Comparison of ENCODE assay signal across 13 cellular contexts in genomic region chr1:160124709-160125478, GRCh38. TPM values are rescaled to one million over a fixed set of nuclear protein-coding genes. Genes with fewer than 3 reads are reported as not detected.
DNase-seq lines count a peak whose midpoint lies in the region; ATAC-seq and TF ChIP-seq lines count a peak whose summit lies in the region.
"Had no signal": no experiment of that assay in that cellular context is flagged by ENCODE, and none has a peak within 500 bp of the region (broad histone marks: within the 10 kb centered on the region; RNA-seq: fewer than 3 reads in every experiment).

No MANE protein-coding gene starts in this region.

- H3K27ac Mint-ChIP-seq in naive thymus-derived CD8-positive, alpha-beta T cell, result no peak overlapping the region

- POLR2A ChIA-PET in naive thymus-derived CD8-positive, alpha-beta T cell (lab: Charles Lee), result no interaction called here

- no peaks in the 10 kb centered on the region for H3F3A ChIP-seq in MM.1S (ENCODE audit: insufficient read depth, low read length)

- no peaks in the 10 kb centered on the region for H3K9me3 Mint-ChIP-seq in naive thymus-derived CD8-positive, alpha-beta T cell
- H3K9me3 Mint-ChIP-seq: naive B cell had no signal

- no peaks in the 10 kb centered on the region for H3K9me2 ChIP-seq in MM.1S (replicated peaks; ENCODE audit: insufficient read depth, low read length)

- H3K4me3 ChIP-seq in MM.1S (ENCODE audit: low read length) (no peak overlapping the region), choroid plexus epithelial cell (ENCODE audit: low read depth, low read length) (no peak overlapping the region), lower lobe of right lung (no peak overlapping the region)
- H3K4me3 ChIP-seq: breast epithelium had no signal

- H2AFZ ChIP-seq in MM.1S (ENCODE audit: low read length), result no peak overlapping the region

- H3K9ac ChIP-seq in MM.1S (ENCODE audit: low read length), result no peak overlapping the region

- peaks cover 0 to 4% (median 0%) of the 10 kb centered on the region in 5 donors for H3K27me3 Mint-ChIP-seq in naive thymus-derived CD8-positive, alpha-beta T cell

- H3K27ac ChIP-seq in MM.1S (ENCODE audit: low read length), result no peak overlapping the region
- no peak overlapping the region for H3K27ac ChIP-seq in lower lobe of right lung
- H3K27ac ChIP-seq: breast epithelium had no signal

- H3K4me2 ChIP-seq in MM.1S (ENCODE audit: low read depth, low read length), result no peak overlapping the region

- H4K20me1 ChIP-seq in MM.1S (ENCODE audit: insufficient read depth, low read length), result no peaks in the 10 kb centered on the region

- TF ChIP-seq CTCF in MM.1S (IDR thresholded peaks at IDR 0.05; ENCODE audit: low read length) (0 out of 2 replicates have a peak, but pooled peaks have one; percentile 2), choroid plexus epithelial cell (conservative IDR thresholded peaks at IDR 0.05; ENCODE audit: low read depth, low read length) (peak; percentile 47), lower lobe of right lung (IDR thresholded peaks at IDR 0.05) (no peak), GM10266 (IDR thresholded peaks at IDR 0.05; ENCODE audit: control insufficient read depth, insufficient read depth, low read depth, missing control alignments) (no peak)

- no peaks in the 10 kb centered on the region for H3K79me2 ChIP-seq in MM.1S (ENCODE audit: low read length)

- ATAC-seq in lower lobe of right lung, result peak; percentile 71 to 74
- no peak for ATAC-seq in GM18502 (IDR thresholded peaks at IDR 0.05; ENCODE audit: poor library complexity, unreplicated experiment)
- no peak for ATAC-seq in naive thymus-derived CD8-positive, alpha-beta T cell
- no peak for ATAC-seq in GM21515 (IDR thresholded peaks at IDR 0.05; ENCODE audit: unreplicated experiment)

- no peaks in the 10 kb centered on the region for H3K36me3 ChIP-seq in MM.1S (replicated peaks; ENCODE audit: insufficient read depth, low read length)
- no peaks in the 10 kb centered on the region for H3K36me3 ChIP-seq in lower lobe of right lung
- H3K36me3 ChIP-seq: breast epithelium had no signal

- no peaks in the 10 kb centered on the region for H3K9me3 ChIP-seq in MM.1S (replicated peaks; ENCODE audit: insufficient read depth, low read length)
- no peaks in the 10 kb centered on the region for H3K9me3 ChIP-seq in lower lobe of right lung
- H3K9me3 ChIP-seq: breast epithelium had no signal

- intact Hi-C loops in lower lobe of right lung (cut with DNase I), result no loop called here

- no peak overlapping the region for H3K4me3 Mint-ChIP-seq in naive thymus-derived CD8-positive, alpha-beta T cell

- no peaks in the 10 kb centered on the region for H3K4me1 Mint-ChIP-seq in naive thymus-derived CD8-positive, alpha-beta T cell
- H3K4me1 Mint-ChIP-seq: naive B cell had no signal

- H3K27me3 ChIP-seq in MM.1S (replicated peaks; ENCODE audit: insufficient read depth, low read length), result no peaks in the 10 kb centered on the region
- H3K27me3 ChIP-seq in lower lobe of right lung (ENCODE audit: low read depth), result no peaks in the 10 kb centered on the region
- H3K27me3 ChIP-seq: breast epithelium had no signal

- H3K4me1 ChIP-seq in MM.1S (ENCODE audit: low read length) (no peaks in the 10 kb centered on the region), lower lobe of right lung (peaks cover 5% of the 10 kb centered on the region)
- H3K4me1 ChIP-seq: breast epithelium had no signal

- peak; percentile 83 for DNase-seq in AG08396 (ENCODE audit: low spot score)
- no peak for DNase-seq in MM.1S
- peak; percentile 94 for DNase-seq in choroid plexus epithelial cell (ENCODE audit: low read depth)
- DNase-seq in lower lobe of right lung, result no peak
- DNase-seq in GM10266 (ENCODE audit: extremely low spot score), result no peak
- DNase-seq in naive thymus-derived CD8-positive, alpha-beta T cell, result no peak
- DNase-seq: COR-L47, naive B cell, NCI-H1048, T-helper 9 cell had no signal

- no peaks in the 10 kb centered on the region for H3K36me3 Mint-ChIP-seq in naive thymus-derived CD8-positive, alpha-beta T cell
- H3K36me3 Mint-ChIP-seq: naive B cell had no signal

RNA-seq across cellular contexts. Expression of gene ATP1A2, which starts 9.3 kb away (rescaled TPM):
- total RNA-seq in lower lobe of right lung, result 4.5 TPM
- total RNA-seq in naive thymus-derived CD8-positive, alpha-beta T cell, result not detected
- not detected for polyA plus RNA-seq in naive thymus-derived CD8-positive, alpha-beta T cell

RNA-seq across cellular contexts. Expression of gene IGSF8, which starts 26.5 kb away (rescaled TPM):
- 35.9 TPM for total RNA-seq in lower lobe of right lung
- total RNA-seq in naive thymus-derived CD8-positive, alpha-beta T cell, result 10 to 100 TPM; 67.9 to 71.5 TPM
- polyA plus RNA-seq in naive thymus-derived CD8-positive, alpha-beta T cell, result 10 to 100 TPM; 40.2 to 74.5 (median 56.9) TPM

RNA-seq across cellular contexts. Expression of gene ATP1A4, which starts 26.5 kb away (rescaled TPM):
- total RNA-seq in lower lobe of right lung, result 1.1 TPM
- total RNA-seq in naive thymus-derived CD8-positive, alpha-beta T cell, result not detected
- not detected for polyA plus RNA-seq in naive thymus-derived CD8-positive, alpha-beta T cell

RNA-seq across cellular contexts. Expression of gene KCNJ9, which starts 43.6 kb away (rescaled TPM):
- not detected for total RNA-seq in lower lobe of right lung
- total RNA-seq in naive thymus-derived CD8-positive, alpha-beta T cell, result not detected
- polyA plus RNA-seq in naive thymus-derived CD8-positive, alpha-beta T cell, result under 1 TPM; 0.03 to 0.20 (median 0.10) TPM
- total RNA-seq: breast epithelium had no signal

RNA-seq across cellular contexts. Expression of gene KCNJ10, which starts 54.9 kb away (rescaled TPM):
- 0.15 TPM for total RNA-seq in lower lobe of right lung
- not detected for total RNA-seq in naive thymus-derived CD8-positive, alpha-beta T cell
- polyA plus RNA-seq in naive thymus-derived CD8-positive, alpha-beta T cell, result under 1 TPM in 1 of 3 donors, not detected in 2; 0.29 TPM

Comparison
In these comparisons a context has a peak if more than half of its experiments do, and no peak if none do; other contexts are left out.
1. DNase-seq: peak in AG08396 (single experiment) and choroid plexus epithelial cell (single experiment); none in MM.1S (single experiment), lower lobe of right lung (single experiment), GM10266 (single experiment) and naive thymus-derived CD8-positive, alpha-beta T cell (0 of 10).
2. CTCF ChIP-seq: peak in MM.1S (single experiment) and choroid plexus epithelial cell (single experiment); none in lower lobe of right lung (single experiment) and GM10266 (single experiment).
3. ATAC-seq: peak in lower lobe of right lung (2 of 2); none in GM18502 (single experiment), naive thymus-derived CD8-positive, alpha-beta T cell (0 of 2) and GM21515 (single experiment).